13 cellular contexts compared by ENCODE assay signal in genomic region chr12:70240677-70241076, GRCh38. TPM values are rescaled to one million over a fixed set of nuclear protein-coding genes. Genes with fewer than 3 reads are reported as not detected.
DNase-seq lines count a peak whose midpoint lies in the region; ATAC-seq and TF ChIP-seq lines count a peak whose summit lies in the region.
"Had no signal": no experiment of that assay in that cellular context is flagged by ENCODE, and none has a peak within 500 bp of the region (broad histone marks: within the 10 kb centered on the region; RNA-seq: fewer than 3 reads in every experiment).

No MANE protein-coding gene starts in this region.

- no peaks in the 10 kb centered on the region for H3K9me3 Mint-ChIP-seq in Caco-2 (ENCODE audit: unreplicated experiment)
- no peaks in the 10 kb centered on the region for H3K9me3 Mint-ChIP-seq in activated CD8-positive, alpha-beta T cell treated with anti-CD3 and anti-CD28 coated beads, Interleukin-2, amount 10 ng/mL, durations not matched to agents 7 days and 5 days (ENCODE audit: insufficient read depth)
- peaks cover 5% of the 10 kb centered on the region for H3K9me3 Mint-ChIP-seq in natural killer cell treated with Interleukin-12 subunit alpha and Interleukin-12 subunit beta and Interleukin-15 and Interleukin-18, amount 100 ng/mL, for 72 hours

- TF ChIP-seq EP300 in gastroesophageal sphincter (IDR thresholded peaks at IDR 0.05): no peak

- H3K4me3 ChIP-seq in Caco-2 (ENCODE audit: low read depth, low read length) (no peak overlapping the region), gastroesophageal sphincter (no peak overlapping the region)

- no peaks in the 10 kb centered on the region for H3K27me3 Mint-ChIP-seq in Caco-2 (ENCODE audit: insufficient read depth, unreplicated experiment)
- H3K27me3 Mint-ChIP-seq in activated CD8-positive, alpha-beta T cell treated with anti-CD3 and anti-CD28 coated beads, Interleukin-2, amount 10 ng/mL, durations not matched to agents 7 days and 5 days (ENCODE audit: low read depth): no peaks in the 10 kb centered on the region
- no peaks in the 10 kb centered on the region for H3K27me3 Mint-ChIP-seq in natural killer cell treated with Interleukin-12 subunit alpha and Interleukin-12 subunit beta and Interleukin-15 and Interleukin-18, amount 100 ng/mL, for 72 hours

- H3K4me1 Mint-ChIP-seq in Caco-2 (ENCODE audit: low read depth, unreplicated experiment): peaks cover 13% of the 10 kb centered on the region
- H3K4me1 Mint-ChIP-seq in activated CD8-positive, alpha-beta T cell treated with anti-CD3 and anti-CD28 coated beads, Interleukin-2, amount 10 ng/mL, durations not matched to agents 7 days and 5 days (ENCODE audit: low read depth): peaks cover 38% of the 10 kb centered on the region
- peaks cover 38 to 43% of the 10 kb centered on the region in 2 donors for H3K4me1 Mint-ChIP-seq in natural killer cell treated with Interleukin-12 subunit alpha and Interleukin-12 subunit beta and Interleukin-15 and Interleukin-18, amount 100 ng/mL, for 72 hours (ENCODE audit: low read depth in 2 of 2)

- CTCF ChIA-PET in Caco-2 (lab: Charles Lee): no interaction called here
- CTCF ChIA-PET in activated CD8-positive, alpha-beta T cell treated with anti-CD3 and anti-CD28 coated beads, Interleukin-2, amount 10 ng/mL, durations not matched to agents 7 days and 5 days (lab: Charles Lee): no interaction called here

- H3K36me3 ChIP-seq in Caco-2 (ENCODE audit: control insufficient read depth, insufficient read depth, low read length) (no peaks in the 10 kb centered on the region; the same call in 1 of the 2 replicates), gastroesophageal sphincter (peaks cover 0 to 32% of the 10 kb centered on the region in 2 donors)

- TF ChIP-seq CTCF in Caco-2 (IDR thresholded peaks at IDR 0.05; ENCODE audit: insufficient read depth in 1 of 2, low read depth in 1 of 2, low read length in 1 of 2, severe bottlenecking in 1 of 2, unreplicated experiment in 1 of 2) (no peak), gastroesophageal sphincter (IDR thresholded peaks at IDR 0.05) (no peak)

- no peak for TF ChIP-seq POLR2A in gastroesophageal sphincter (IDR thresholded peaks at IDR 0.05)

- H3K27me3 ChIP-seq in Caco-2 (replicated peaks; ENCODE audit: control insufficient read depth, insufficient read depth, low read length) (no peaks in the 10 kb centered on the region), gastroesophageal sphincter (no peaks in the 10 kb centered on the region)

- H3K27ac ChIP-seq in gastroesophageal sphincter: no peak overlapping the region

- peaks cover 23% of the 10 kb centered on the region for H3K36me3 Mint-ChIP-seq in Caco-2 (ENCODE audit: insufficient read depth, unreplicated experiment)
- peaks cover 51% of the 10 kb centered on the region for H3K36me3 Mint-ChIP-seq in activated CD8-positive, alpha-beta T cell treated with anti-CD3 and anti-CD28 coated beads, Interleukin-2, amount 10 ng/mL, durations not matched to agents 7 days and 5 days (ENCODE audit: low read depth)
- peaks cover 41% of the 10 kb centered on the region for H3K36me3 Mint-ChIP-seq in natural killer cell treated with Interleukin-12 subunit alpha and Interleukin-12 subunit beta and Interleukin-15 and Interleukin-18, amount 100 ng/mL, for 72 hours

- ATAC-seq in HG03378 (IDR thresholded peaks at IDR 0.05; ENCODE audit: unreplicated experiment) (peak; percentile 30), gastroesophageal sphincter (no peak), HG03571 (IDR thresholded peaks at IDR 0.05; ENCODE audit: unreplicated experiment) (no peak)
- no peak for ATAC-seq in activated CD8-positive, alpha-beta T cell treated with anti-CD3 and anti-CD28 coated beads, Interleukin-2, amount 10 ng/mL, durations not matched to agents 7 days and 5 days
- no peak for ATAC-seq in natural killer cell treated with Interleukin-12 subunit alpha and Interleukin-12 subunit beta and Interleukin-15 and Interleukin-18, amount 100 ng/mL, for 72 hours
- ATAC-seq: esophagus mucosa, right cardiac atrium had no signal

- 92% methylated on average over 1 of the region's 1 CpG; no CpG with 5 or more reads in 1 of the 2 donors for WGBS in gastroesophageal sphincter (ENCODE audit: low coverage in 1 of 2), 2 donors

- H3K9me3 ChIP-seq in Caco-2 (no peaks in the 10 kb centered on the region), gastroesophageal sphincter (no peaks in the 10 kb centered on the region)

- peak overlapping the region; percentile 10 for H3K4me3 Mint-ChIP-seq in Caco-2 (ENCODE audit: unreplicated experiment)
- peak overlapping the region; percentile 14 for H3K4me3 Mint-ChIP-seq in activated CD8-positive, alpha-beta T cell treated with anti-CD3 and anti-CD28 coated beads, Interleukin-2, amount 10 ng/mL, durations not matched to agents 7 days and 5 days
- H3K4me3 Mint-ChIP-seq in natural killer cell treated with Interleukin-12 subunit alpha and Interleukin-12 subunit beta and Interleukin-15 and Interleukin-18, amount 100 ng/mL, for 72 hours: peak overlapping the region; percentile 100

- no peak for DNase-seq in Caco-2
- DNase-seq in activated CD8-positive, alpha-beta T cell treated with anti-CD3 and anti-CD28 coated beads, Interleukin-2, amount 10 ng/mL, durations not matched to agents 7 days and 5 days: peak; percentile 27
- no peak for DNase-seq in natural killer cell treated with Interleukin-12 subunit alpha and Interleukin-12 subunit beta and Interleukin-15 and Interleukin-18, amount 100 ng/mL, for 72 hours (ENCODE audit: low spot score)
- DNase-seq in DMS 273 (lab: John Stamatoyannopoulos, UW; ENCODE audit: unreplicated experiment): no peak
- DNase-seq: anterior cingulate cortex; NCI-H2171; right cardiac atrium; SHP77 treated with DMSO at 0.1 percent for 48 hours; stimulated activated CD4-positive, alpha-beta T cell treated with anti-CD3 and anti-CD28 coated beads, Interleukin-4, amount 100 ng/mL, for 1 hour had no signal

- POLR2A ChIA-PET in Caco-2 (lab: Charles Lee): no interaction called here
- POLR2A ChIA-PET in activated CD8-positive, alpha-beta T cell treated with anti-CD3 and anti-CD28 coated beads, Interleukin-2, amount 10 ng/mL, durations not matched to agents 7 days and 5 days (lab: Charles Lee): no interaction called here

- no TSS peak for BruUV-seq in Caco-2 (replicated peaks; lab: Mats Ljungman, UMichigan)

- intact Hi-C loops in Caco-2 (cut with micrococcal nuclease; ENCODE audit: unreplicated experiment): loop anchor here (5.0 to 10.0 kb wide), 2 partner anchors 127 to 336 kb away; partner anchors contain the start of gene KCNMB4

- H3K27ac Mint-ChIP-seq in Caco-2 (ENCODE audit: unreplicated experiment): peak overlapping the region; percentile 39
- peak overlapping the region; percentile 65 for H3K27ac Mint-ChIP-seq in activated CD8-positive, alpha-beta T cell treated with anti-CD3 and anti-CD28 coated beads, Interleukin-2, amount 10 ng/mL, durations not matched to agents 7 days and 5 days
- H3K27ac Mint-ChIP-seq in natural killer cell treated with Interleukin-12 subunit alpha and Interleukin-12 subunit beta and Interleukin-15 and Interleukin-18, amount 100 ng/mL, for 72 hours: peak overlapping the region; percentile 99 to 100

- H3K4me1 ChIP-seq in Caco-2 (peaks cover 37% of the 10 kb centered on the region), gastroesophageal sphincter (peaks cover 5 to 35% (median 23%) of the 10 kb centered on the region in 3 donors)

RNA-seq across cellular contexts. Expression of gene CNOT2, which starts 2.6 kb away (rescaled TPM):
- 83.5 and 85.8 TPM in 2 replicates for total RNA-seq in Caco-2 (2022)
- total RNA-seq in activated CD8-positive, alpha-beta T cell treated with anti-CD3 and anti-CD28 coated beads, Interleukin-2, amount 10 ng/mL, durations not matched to agents 7 days and 5 days: 10 to 100 TPM; 76.2 to 78.2 TPM
- 10 to 100 TPM; 74.1 to 82.9 TPM for total RNA-seq in natural killer cell treated with Interleukin-12 subunit alpha and Interleukin-12 subunit beta and Interleukin-15 and Interleukin-18, amount 100 ng/mL, for 72 hours
- 100 to 1,000 TPM in 2 of 4 donors, 10 to 100 TPM in 2; 71.9 to 125 (median 101) TPM for total RNA-seq in gastroesophageal sphincter

Comparison
In these comparisons a context has a peak if more than half of its experiments do, and no peak if none do; other contexts are left out.
1. H3K27ac Mint-ChIP-seq: peak in every context shown above with its lines; median percentile 100 in natural killer cell treated with Interleukin-12 subunit alpha and Interleukin-12 subunit beta and Interleukin-15 and Interleukin-18, amount 100 ng/mL, for 72 hours; 65 in activated CD8-positive, alpha-beta T cell treated with anti-CD3 and anti-CD28 coated beads, Interleukin-2, amount 10 ng/mL, durations not matched to agents 7 days and 5 days; 39 in Caco-2.
2. H3K4me3 Mint-ChIP-seq: peak in every context shown above with its lines; median percentile 100 in natural killer cell treated with Interleukin-12 subunit alpha and Interleukin-12 subunit beta and Interleukin-15 and Interleukin-18, amount 100 ng/mL, for 72 hours; 14 in activated CD8-positive, alpha-beta T cell treated with anti-CD3 and anti-CD28 coated beads, Interleukin-2, amount 10 ng/mL, durations not matched to agents 7 days and 5 days; 10 in Caco-2.